Comparison of ENCODE assay signal across 1 cellular context in genomic region chr14:100211893-100212292, GRCh38.
TF ChIP-seq lines count a peak whose summit lies in the region.

No MANE protein-coding gene starts in this region.

TF ChIP-seq in WTC11, 78 proteins besides CTCF, POLR2A, EP300 and RAD21 (continued from another document):
- no peak for TF ChIP-seq ZMAT4 (CRISPR knock-in tag; IDR thresholded peaks at IDR 0.05)
